Comparison of ENCODE assay signal across 12 cellular contexts in genomic region chr10:29746080-29746797, GRCh38.
DNase-seq lines count a peak whose midpoint lies in the region; TF ChIP-seq lines count a peak whose summit lies in the region.
"Had no signal": no experiment of that assay in that cellular context is flagged by ENCODE, and none has a peak within 500 bp of the region (broad histone marks: within the 10 kb centered on the region; RNA-seq: fewer than 3 reads in every experiment).

No MANE protein-coding gene starts in this region.

- H3K4me3 Mint-ChIP-seq in brain: peak overlapping the region in 1 of 5 experiments; percentile 67
- H3K4me3 Mint-ChIP-seq: activated T-helper 1 cell treated with anti-CD3 and anti-CD28 coated beads, Interleukin-12 subunit alpha, Interleukin-12 subunit beta, Interleukin-2, Interleukin-4 antibody, amounts not matched to agents 30 ng/mL and 10 ng/mL and 1 ng/mL, durations not matched to agents 14 hours and 24 hours and 36 hours had no signal

- H2AFZ ChIP-seq in smooth muscle cell (ENCODE audit: low read depth): no peak overlapping the region

- H3K27ac Mint-ChIP-seq in brain: peak overlapping the region in 3 of 5 experiments; percentile 34 to 83 (median 60)
- H3K27ac Mint-ChIP-seq: activated T-helper 1 cell treated with anti-CD3 and anti-CD28 coated beads, Interleukin-12 subunit alpha, Interleukin-12 subunit beta, Interleukin-2, Interleukin-4 antibody, amounts not matched to agents 30 ng/mL and 10 ng/mL and 1 ng/mL, durations not matched to agents 14 hours and 24 hours and 36 hours had no signal

- H3F3A ChIP-seq in smooth muscle cell (ENCODE audit: low read depth): peaks cover 2% of the 10 kb centered on the region

- H3K36me3 ChIP-seq in smooth muscle cell (ENCODE audit: low read depth): no peaks in the 10 kb centered on the region

- H3K27me3 Mint-ChIP-seq in brain: peaks cover 12% of the 10 kb centered on the region

- H3K27me3 ChIP-seq in smooth muscle cell (ENCODE audit: low read depth): peaks cover 16% of the 10 kb centered on the region

- H3K27ac ChIP-seq in smooth muscle cell (ENCODE audit: low read depth): no peak overlapping the region

- no peaks in the 10 kb centered on the region for H4K20me1 ChIP-seq in smooth muscle cell (ENCODE audit: low read depth)

- no peak overlapping the region for H3K4me3 ChIP-seq in smooth muscle cell
- H3K4me3 ChIP-seq: mucosa of descending colon had no signal

- no peak overlapping the region for H3K4me2 ChIP-seq in smooth muscle cell

- no peak overlapping the region for H3K9ac ChIP-seq in smooth muscle cell (ENCODE audit: low read depth)

- TF ChIP-seq CTCF in brain (conservative IDR thresholded peaks at IDR 0.05): no peak
- no peak for TF ChIP-seq CTCF in smooth muscle cell (IDR thresholded peaks at IDR 0.05; ENCODE audit: borderline replicate concordance, insufficient read depth, poor library complexity, severe bottlenecking)

- peaks cover 0 to 8% (median 0%) of the 10 kb centered on the region in 5 experiments for H3K9me3 Mint-ChIP-seq in brain
- H3K9me3 Mint-ChIP-seq: activated T-helper 1 cell treated with anti-CD3 and anti-CD28 coated beads, Interleukin-12 subunit alpha, Interleukin-12 subunit beta, Interleukin-2, Interleukin-4 antibody, amounts not matched to agents 30 ng/mL and 10 ng/mL and 1 ng/mL, durations not matched to agents 14 hours and 24 hours and 36 hours had no signal

- no peaks in the 10 kb centered on the region for H3K36me3 Mint-ChIP-seq in brain

- no peaks in the 10 kb centered on the region for H3K79me2 ChIP-seq in smooth muscle cell (ENCODE audit: low read depth)

- no peaks in the 10 kb centered on the region for H3K4me1 ChIP-seq in smooth muscle cell (ENCODE audit: low read depth)

- H3K4me1 Mint-ChIP-seq in brain: peaks cover 17% of the 10 kb centered on the region

- no peaks in the 10 kb centered on the region for H3K9me3 ChIP-seq in smooth muscle cell (replicated peaks; ENCODE audit: low read depth)
- H3K9me3 ChIP-seq: mucosa of descending colon had no signal

- 26% methylated on average over 5 of the region's 5 CpGs for WGBS in smooth muscle cell (ENCODE audit: low lambda C conversion rate)

- DNase-seq in HCEC 1CT: peak; percentile 78
- DNase-seq in kidney glomerular epithelial cell (lab: John Stamatoyannopoulos, UW): peak; percentile 30
- peak; percentile 55 for DNase-seq in stromal cell of bone marrow (ENCODE audit: low read depth)
- DNase-seq in GM19240 (ENCODE audit: insufficient read length, low spot score): no peak
- DNase-seq in smooth muscle cell (lab: John Stamatoyannopoulos, UW; ENCODE audit: unreplicated experiment): no peak
- no peak for DNase-seq in cerebellar cortex (ENCODE audit: low spot score)
- DNase-seq: activated CD4-positive, alpha-beta T cell treated with anti-CD3 and anti-CD28 coated beads, Interleukin-2, amount 50 U/mL, for 1 hour; mucosa of descending colon; NCI-H1105 treated with DMSO at 0.1 percent for 48 hours; stimulated activated naive CD8-positive, alpha-beta T cell treated with anti-CD3 and anti-CD28 coated beads, Interleukin-15, Interleukin-2, amounts not matched to agents 100 U/mL and 50 U/mL, for 24 hours had no signal

Comparison
In these comparisons a context has a peak if more than half of its experiments do, and no peak if none do; other contexts are left out.
1. DNase-seq: peak in HCEC 1CT (single experiment), kidney glomerular epithelial cell (single experiment) and stromal cell of bone marrow (single experiment); none in GM19240 (single experiment), smooth muscle cell (single experiment) and cerebellar cortex (single experiment).